2 cellular contexts compared by ENCODE assay signal in the genomic region with DNA sequence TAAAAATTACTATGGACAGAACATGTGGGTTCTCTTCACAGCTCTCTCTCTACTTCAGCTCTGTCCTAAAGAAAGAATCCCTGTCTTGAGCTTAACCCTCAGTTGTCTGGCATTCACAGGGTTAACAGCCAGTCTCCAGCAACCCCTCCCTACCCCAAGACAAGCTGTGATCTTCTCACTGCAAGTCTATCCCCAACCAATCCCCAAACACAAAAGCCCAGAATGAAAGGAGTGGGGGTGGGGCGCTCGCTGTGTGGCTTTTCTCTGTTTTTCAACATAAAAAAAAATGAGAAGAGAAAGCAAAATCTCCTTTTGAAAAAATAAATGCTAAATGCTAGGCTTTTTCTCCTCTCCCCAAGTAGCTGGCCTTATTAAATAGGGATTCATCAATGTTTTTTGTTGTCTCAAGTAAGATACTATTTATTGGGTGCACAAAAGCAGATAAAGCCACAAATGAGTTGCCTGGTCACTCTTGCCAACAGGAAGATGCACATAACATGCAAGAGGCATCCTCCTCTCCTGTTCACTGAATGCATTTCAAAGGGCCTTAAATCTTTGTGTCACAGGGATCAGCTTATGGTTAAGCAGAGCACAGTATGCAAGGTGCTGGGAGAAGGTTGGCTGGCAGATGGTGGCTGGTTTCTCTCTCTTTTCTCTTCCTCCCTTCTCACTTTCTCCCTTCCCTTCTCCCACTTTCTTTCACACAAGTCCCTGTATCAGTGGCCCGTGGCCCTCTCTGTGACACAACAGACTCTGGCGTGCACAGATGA.
TF ChIP-seq lines count a peak whose summit lies in the region.

No MANE protein-coding gene starts in this region.

TF ChIP-seq in GM23338, 12 proteins besides CTCF, POLR2A, EP300 and RAD21 (continued from another document and continues in another):
- TF ChIP-seq, protein P1, sequence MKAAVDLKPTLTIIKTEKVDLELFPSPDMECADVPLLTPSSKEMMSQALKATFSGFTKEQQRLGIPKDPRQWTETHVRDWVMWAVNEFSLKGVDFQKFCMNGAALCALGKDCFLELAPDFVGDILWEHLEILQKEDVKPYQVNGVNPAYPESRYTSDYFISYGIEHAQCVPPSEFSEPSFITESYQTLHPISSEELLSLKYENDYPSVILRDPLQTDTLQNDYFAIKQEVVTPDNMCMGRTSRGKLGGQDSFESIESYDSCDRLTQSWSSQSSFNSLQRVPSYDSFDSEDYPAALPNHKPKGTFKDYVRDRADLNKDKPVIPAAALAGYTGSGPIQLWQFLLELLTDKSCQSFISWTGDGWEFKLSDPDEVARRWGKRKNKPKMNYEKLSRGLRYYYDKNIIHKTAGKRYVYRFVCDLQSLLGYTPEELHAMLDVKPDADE (IDR thresholded peaks at IDR 0.05) = 0 out of 2 replicates have a peak, but pooled peaks have one; percentile 43
- TF ChIP-seq, protein P2, sequence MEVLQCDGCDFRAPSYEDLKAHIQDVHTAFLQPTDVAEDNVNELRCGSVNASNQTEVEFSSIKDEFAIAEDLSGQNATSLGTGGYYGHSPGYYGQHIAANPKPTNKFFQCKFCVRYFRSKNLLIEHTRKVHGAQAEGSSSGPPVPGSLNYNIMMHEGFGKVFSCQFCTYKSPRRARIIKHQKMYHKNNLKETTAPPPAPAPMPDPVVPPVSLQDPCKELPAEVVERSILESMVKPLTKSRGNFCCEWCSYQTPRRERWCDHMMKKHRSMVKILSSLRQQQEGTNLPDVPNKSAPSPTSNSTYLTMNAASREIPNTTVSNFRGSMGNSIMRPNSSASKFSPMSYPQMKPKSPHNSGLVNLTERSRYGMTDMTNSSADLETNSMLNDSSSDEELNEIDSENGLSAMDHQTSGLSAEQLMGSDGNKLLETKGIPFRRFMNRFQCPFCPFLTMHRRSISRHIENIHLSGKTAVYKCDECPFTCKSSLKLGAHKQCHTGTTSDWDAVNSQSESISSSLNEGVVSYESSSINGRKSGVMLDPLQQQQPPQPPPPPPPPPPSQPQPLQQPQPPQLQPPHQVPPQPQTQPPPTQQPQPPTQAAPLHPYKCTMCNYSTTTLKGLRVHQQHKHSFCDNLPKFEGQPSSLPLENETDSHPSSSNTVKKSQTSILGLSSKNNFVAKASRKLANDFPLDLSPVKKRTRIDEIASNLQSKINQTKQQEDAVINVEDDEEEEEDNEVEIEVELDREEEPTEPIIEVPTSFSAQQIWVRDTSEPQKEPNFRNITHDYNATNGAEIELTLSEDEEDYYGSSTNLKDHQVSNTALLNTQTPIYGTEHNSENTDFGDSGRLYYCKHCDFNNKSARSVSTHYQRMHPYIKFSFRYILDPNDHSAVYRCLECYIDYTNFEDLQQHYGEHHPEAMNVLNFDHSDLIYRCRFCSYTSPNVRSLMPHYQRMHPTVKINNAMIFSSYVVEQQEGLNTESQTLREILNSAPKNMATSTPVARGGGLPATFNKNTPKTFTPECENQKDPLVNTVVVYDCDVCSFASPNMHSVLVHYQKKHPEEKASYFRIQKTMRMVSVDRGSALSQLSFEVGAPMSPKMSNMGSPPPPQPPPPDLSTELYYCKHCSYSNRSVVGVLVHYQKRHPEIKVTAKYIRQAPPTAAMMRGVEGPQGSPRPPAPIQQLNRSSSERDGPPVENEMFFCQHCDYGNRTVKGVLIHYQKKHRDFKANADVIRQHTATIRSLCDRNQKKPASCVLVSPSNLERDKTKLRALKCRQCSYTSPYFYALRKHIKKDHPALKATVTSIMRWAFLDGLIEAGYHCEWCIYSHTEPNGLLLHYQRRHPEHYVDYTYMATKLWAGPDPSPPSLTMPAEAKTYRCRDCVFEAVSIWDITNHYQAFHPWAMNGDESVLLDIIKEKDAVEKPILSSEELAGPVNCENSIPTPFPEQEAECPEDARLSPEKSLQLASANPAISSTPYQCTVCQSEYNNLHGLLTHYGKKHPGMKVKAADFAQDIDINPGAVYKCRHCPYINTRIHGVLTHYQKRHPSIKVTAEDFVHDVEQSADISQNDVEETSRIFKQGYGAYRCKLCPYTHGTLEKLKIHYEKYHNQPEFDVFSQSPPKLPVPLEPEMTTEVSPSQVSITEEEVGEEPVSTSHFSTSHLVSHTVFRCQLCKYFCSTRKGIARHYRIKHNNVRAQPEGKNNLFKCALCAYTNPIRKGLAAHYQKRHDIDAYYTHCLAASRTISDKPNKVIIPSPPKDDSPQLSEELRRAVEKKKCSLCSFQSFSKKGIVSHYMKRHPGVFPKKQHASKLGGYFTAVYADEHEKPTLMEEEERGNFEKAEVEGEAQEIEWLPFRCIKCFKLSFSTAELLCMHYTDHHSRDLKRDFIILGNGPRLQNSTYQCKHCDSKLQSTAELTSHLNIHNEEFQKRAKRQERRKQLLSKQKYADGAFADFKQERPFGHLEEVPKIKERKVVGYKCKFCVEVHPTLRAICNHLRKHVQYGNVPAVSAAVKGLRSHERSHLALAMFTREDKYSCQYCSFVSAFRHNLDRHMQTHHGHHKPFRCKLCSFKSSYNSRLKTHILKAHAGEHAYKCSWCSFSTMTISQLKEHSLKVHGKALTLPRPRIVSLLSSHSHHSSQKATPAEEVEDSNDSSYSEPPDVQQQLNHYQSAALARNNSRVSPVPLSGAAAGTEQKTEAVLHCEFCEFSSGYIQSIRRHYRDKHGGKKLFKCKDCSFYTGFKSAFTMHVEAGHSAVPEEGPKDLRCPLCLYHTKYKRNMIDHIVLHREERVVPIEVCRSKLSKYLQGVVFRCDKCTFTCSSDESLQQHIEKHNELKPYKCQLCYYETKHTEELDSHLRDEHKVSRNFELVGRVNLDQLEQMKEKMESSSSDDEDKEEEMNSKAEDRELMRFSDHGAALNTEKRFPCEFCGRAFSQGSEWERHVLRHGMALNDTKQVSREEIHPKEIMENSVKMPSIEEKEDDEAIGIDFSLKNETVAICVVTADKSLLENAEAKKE (CRISPR knock-in tag; IDR thresholded peaks at IDR 0.05) = peak; percentile 64; the same call in 1 of the 2 replicates
- TF ChIP-seq, protein P3, sequence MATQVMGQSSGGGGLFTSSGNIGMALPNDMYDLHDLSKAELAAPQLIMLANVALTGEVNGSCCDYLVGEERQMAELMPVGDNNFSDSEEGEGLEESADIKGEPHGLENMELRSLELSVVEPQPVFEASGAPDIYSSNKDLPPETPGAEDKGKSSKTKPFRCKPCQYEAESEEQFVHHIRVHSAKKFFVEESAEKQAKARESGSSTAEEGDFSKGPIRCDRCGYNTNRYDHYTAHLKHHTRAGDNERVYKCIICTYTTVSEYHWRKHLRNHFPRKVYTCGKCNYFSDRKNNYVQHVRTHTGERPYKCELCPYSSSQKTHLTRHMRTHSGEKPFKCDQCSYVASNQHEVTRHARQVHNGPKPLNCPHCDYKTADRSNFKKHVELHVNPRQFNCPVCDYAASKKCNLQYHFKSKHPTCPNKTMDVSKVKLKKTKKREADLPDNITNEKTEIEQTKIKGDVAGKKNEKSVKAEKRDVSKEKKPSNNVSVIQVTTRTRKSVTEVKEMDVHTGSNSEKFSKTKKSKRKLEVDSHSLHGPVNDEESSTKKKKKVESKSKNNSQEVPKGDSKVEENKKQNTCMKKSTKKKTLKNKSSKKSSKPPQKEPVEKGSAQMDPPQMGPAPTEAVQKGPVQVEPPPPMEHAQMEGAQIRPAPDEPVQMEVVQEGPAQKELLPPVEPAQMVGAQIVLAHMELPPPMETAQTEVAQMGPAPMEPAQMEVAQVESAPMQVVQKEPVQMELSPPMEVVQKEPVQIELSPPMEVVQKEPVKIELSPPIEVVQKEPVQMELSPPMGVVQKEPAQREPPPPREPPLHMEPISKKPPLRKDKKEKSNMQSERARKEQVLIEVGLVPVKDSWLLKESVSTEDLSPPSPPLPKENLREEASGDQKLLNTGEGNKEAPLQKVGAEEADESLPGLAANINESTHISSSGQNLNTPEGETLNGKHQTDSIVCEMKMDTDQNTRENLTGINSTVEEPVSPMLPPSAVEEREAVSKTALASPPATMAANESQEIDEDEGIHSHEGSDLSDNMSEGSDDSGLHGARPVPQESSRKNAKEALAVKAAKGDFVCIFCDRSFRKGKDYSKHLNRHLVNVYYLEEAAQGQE (IDR thresholded peaks at IDR 0.05; ENCODE audit: unreplicated experiment) = no peak
- no peak for TF ChIP-seq POLR2AphosphoS5 (IDR thresholded peaks at IDR 0.05; ENCODE audit: low read depth)
- TF ChIP-seq ZNF114 (CRISPR knock-in tag; IDR thresholded peaks at IDR 0.05) = no peak
- TF ChIP-seq NANOG (IDR thresholded peaks at IDR 0.05; ENCODE audit: borderline replicate concordance) = peak; percentile 8; the same call in 1 of the 2 replicates

TF ChIP-seq in neural cell, 6 proteins besides CTCF, POLR2A, EP300 and RAD21 (continued from another document):
- TF ChIP-seq, protein P3 (IDR thresholded peaks at IDR 0.05; ENCODE audit: borderline replicate concordance) = peak; percentile 24
- peak; percentile 56 for TF ChIP-seq SMC3 (conservative IDR thresholded peaks at IDR 0.05; ENCODE audit: poor library complexity)
- no peak for TF ChIP-seq TAF1 (IDR thresholded peaks at IDR 0.05; ENCODE audit: low read depth)
- peak; percentile 38 for TF ChIP-seq POLR2AphosphoS5 (IDR thresholded peaks at IDR 0.05)
